Comparison of ENCODE assay signal across 9 cellular contexts in the genomic region with DNA sequence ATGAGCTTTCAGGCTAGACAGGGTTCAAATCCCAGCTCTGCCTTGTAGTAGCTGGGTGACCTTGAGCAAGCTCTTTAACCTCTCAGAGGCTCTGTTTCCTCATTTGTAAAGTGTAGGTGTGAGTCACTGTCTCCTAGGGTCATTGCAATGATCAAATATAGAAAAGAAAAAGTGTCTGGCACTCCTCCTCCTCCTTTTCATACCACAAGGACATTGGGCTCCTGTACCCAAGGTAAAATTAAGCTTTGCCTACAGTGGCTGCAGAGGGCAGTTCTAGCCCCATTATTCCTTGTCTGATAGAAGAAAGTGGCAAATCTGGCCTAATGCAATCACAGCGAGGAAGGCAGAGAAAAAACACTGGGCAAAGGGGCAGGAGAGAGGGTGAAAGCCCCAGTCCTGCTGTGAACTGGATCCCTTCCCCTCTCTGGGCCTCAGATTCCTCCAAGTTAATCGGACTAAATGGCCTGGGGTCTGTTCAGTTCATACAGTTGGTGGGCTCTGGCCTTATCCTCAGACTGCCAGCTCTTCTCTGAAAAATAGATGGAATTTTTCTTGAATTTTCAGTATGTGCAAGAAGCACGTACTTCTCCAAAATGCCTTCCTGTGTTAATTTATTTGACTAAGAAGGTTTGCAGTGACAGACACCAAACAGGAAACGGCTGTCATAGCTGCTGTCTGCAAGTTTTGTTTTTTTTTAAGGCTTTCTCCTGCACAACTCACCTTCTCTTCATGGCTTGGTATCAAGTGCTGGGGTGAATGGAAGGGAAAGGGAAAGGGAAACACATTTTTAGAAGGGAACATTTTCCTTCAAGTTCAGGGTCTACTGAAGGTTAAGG. TPM values are rescaled to one million over a fixed set of nuclear protein-coding genes. Genes with fewer than 3 reads are reported as not detected.
DNase-seq lines count a peak whose midpoint lies in the region; ATAC-seq lines count a peak whose summit lies in the region.
"Had no signal": no experiment of that assay in that cellular context is flagged by ENCODE, and none has a peak within 500 bp of the region (broad histone marks: within the 10 kb centered on the region; RNA-seq: fewer than 3 reads in every experiment).

No MANE protein-coding gene starts in this region.

- peaks cover 12 to 37% (median 18%) of the 10 kb centered on the region in 10 experiments; a peak in 18 of 20 replicates for H3K4me1 ChIP-seq in BLaER1 treated with 17β-estradiol and CSF1 and Interleukin-3, amounts not matched to agents 10 nM and 100 nM
- H3K4me1 ChIP-seq in SJCRH30, result peaks cover 5% of the 10 kb centered on the region; the same call in 1 of the 2 replicates

- peak overlapping the region in 6 of 11 experiments; percentile 2 to 63 (median 50); a peak in 9 of 22 replicates for H3K9ac ChIP-seq in BLaER1 treated with 17β-estradiol and CSF1 and Interleukin-3, amounts not matched to agents 10 nM and 100 nM

- peaks cover 0 to 9% (median 0%) of the 10 kb centered on the region in 11 experiments; a peak in 2 of 22 replicates for H3K9me3 ChIP-seq in BLaER1 treated with 17β-estradiol and CSF1 and Interleukin-3, amounts not matched to agents 10 nM and 100 nM (replicated peaks in 1 of 11)
- no peaks in the 10 kb centered on the region for H3K9me3 ChIP-seq in SJCRH30 (replicated peaks)

- H3K27me3 ChIP-seq in BLaER1 treated with 17β-estradiol and CSF1 and Interleukin-3, amounts not matched to agents 10 nM and 100 nM, result no peaks in the 10 kb centered on the region
- no peaks in the 10 kb centered on the region for H3K27me3 ChIP-seq in SJCRH30

- H3K4me3 ChIP-seq in BLaER1 treated with 17β-estradiol and CSF1 and Interleukin-3, amounts not matched to agents 10 nM and 100 nM, result no peak overlapping the region
- no peak overlapping the region for H3K4me3 ChIP-seq in SJCRH30

- peak overlapping the region in 9 of 11 experiments; percentile 18 to 81 (median 55); a peak in 15 of 22 replicates for H3K27ac ChIP-seq in BLaER1 treated with 17β-estradiol and CSF1 and Interleukin-3, amounts not matched to agents 10 nM and 100 nM
- H3K27ac ChIP-seq in SJCRH30, result no peak overlapping the region

- no peaks in the 10 kb centered on the region for H3K36me3 ChIP-seq in BLaER1 treated with 17β-estradiol and CSF1 and Interleukin-3, amounts not matched to agents 10 nM and 100 nM
- H3K36me3 ChIP-seq in SJCRH30, result no peaks in the 10 kb centered on the region

- POLR2A ChIA-PET in activated naive CD8-positive, alpha-beta T cell treated with anti-CD3 and anti-CD28 coated beads, Interleukin-2, amount 10 ng/mL, durations not matched to agents 7 days and 5 days (lab: Charles Lee), result interaction anchor here (2.0 to 3.2 kb wide), 2 partner anchors 28 to 33 kb away, joined by 13 to 25 read pairs; no protein-coding TSS in a partner anchor

- H3K4me3 Mint-ChIP-seq in activated naive CD8-positive, alpha-beta T cell treated with anti-CD3 and anti-CD28 coated beads, Interleukin-2, amount 10 ng/mL, durations not matched to agents 7 days and 5 days, result peak overlapping the region; percentile 69

- ATAC-seq in GM19351 (IDR thresholded peaks at IDR 0.05; ENCODE audit: unreplicated experiment) (peak; percentile 81), HG03565 (IDR thresholded peaks at IDR 0.05; ENCODE audit: unreplicated experiment) (peak; percentile 74), GM18519 (IDR thresholded peaks at IDR 0.05; ENCODE audit: low FRiP score, unreplicated experiment) (no peak)
- peak; percentile 67 for ATAC-seq in activated naive CD8-positive, alpha-beta T cell treated with anti-CD3 and anti-CD28 coated beads, Interleukin-2, amount 10 ng/mL, durations not matched to agents 7 days and 5 days (ENCODE audit: low read depth)

- peaks cover 49% of the 10 kb centered on the region for H3K4me1 Mint-ChIP-seq in activated naive CD8-positive, alpha-beta T cell treated with anti-CD3 and anti-CD28 coated beads, Interleukin-2, amount 10 ng/mL, durations not matched to agents 7 days and 5 days

- DNase-seq in activated naive CD8-positive, alpha-beta T cell treated with anti-CD3 and anti-CD28 coated beads, Interleukin-2, amount 10 ng/mL, durations not matched to agents 7 days and 5 days, result no peak
- no peak for DNase-seq in SJCRH30
- DNase-seq in cortex of kidney (lab: John Stamatoyannopoulos, UW), result no peak
- no peak for DNase-seq in NCI-H1436 treated with DMSO at 0.1 percent for 48 hours (lab: John Stamatoyannopoulos, UW)
- DNase-seq: NCI-H1417 treated with DMSO at 0.1 percent for 48 hours had no signal

- H3K27me3 Mint-ChIP-seq in activated naive CD8-positive, alpha-beta T cell treated with anti-CD3 and anti-CD28 coated beads, Interleukin-2, amount 10 ng/mL, durations not matched to agents 7 days and 5 days, result no peaks in the 10 kb centered on the region

- H4K20me1 ChIP-seq in BLaER1 treated with 17β-estradiol and CSF1 and Interleukin-3, amounts not matched to agents 10 nM and 100 nM, result no peaks in the 10 kb centered on the region

- H3K27ac Mint-ChIP-seq in activated naive CD8-positive, alpha-beta T cell treated with anti-CD3 and anti-CD28 coated beads, Interleukin-2, amount 10 ng/mL, durations not matched to agents 7 days and 5 days, result peak overlapping the region; percentile 93

- H3K4me2 ChIP-seq in BLaER1 treated with 17β-estradiol and CSF1 and Interleukin-3, amounts not matched to agents 10 nM and 100 nM, result peak overlapping the region; percentile 42 to 86 (median 51)

- H3K9me3 Mint-ChIP-seq in activated naive CD8-positive, alpha-beta T cell treated with anti-CD3 and anti-CD28 coated beads, Interleukin-2, amount 10 ng/mL, durations not matched to agents 7 days and 5 days, result no peaks in the 10 kb centered on the region

- H3K36me3 Mint-ChIP-seq in activated naive CD8-positive, alpha-beta T cell treated with anti-CD3 and anti-CD28 coated beads, Interleukin-2, amount 10 ng/mL, durations not matched to agents 7 days and 5 days, result peaks cover 6% of the 10 kb centered on the region

RNA-seq across cellular contexts. Expression of a gene that starts 35.3 kb away (rescaled TPM):
- total RNA-seq in activated naive CD8-positive, alpha-beta T cell treated with anti-CD3 and anti-CD28 coated beads, Interleukin-2, amount 10 ng/mL, durations not matched to agents 7 days and 5 days, result 10 to 100 TPM; 38.7 to 45.3 TPM
- not detected in 2 replicates for total RNA-seq in SJCRH30 (2014; rRNA removed; shearing (Covaris generic))

Comparison
In these comparisons a context has a peak if more than half of its experiments do, and no peak if none do; other contexts are left out.
1. RNA of a gene that starts 35.3 kb away (total RNA-seq): 38.7 to 45.3 TPM in activated naive CD8-positive, alpha-beta T cell treated with anti-CD3 and anti-CD28 coated beads, Interleukin-2, amount 10 ng/mL, durations not matched to agents 7 days and 5 days; not detected in SJCRH30; every median in the first group is over 10 times any median in the second.